Comparison of ENCODE assay signal across 35 cellular contexts in the genomic region with DNA sequence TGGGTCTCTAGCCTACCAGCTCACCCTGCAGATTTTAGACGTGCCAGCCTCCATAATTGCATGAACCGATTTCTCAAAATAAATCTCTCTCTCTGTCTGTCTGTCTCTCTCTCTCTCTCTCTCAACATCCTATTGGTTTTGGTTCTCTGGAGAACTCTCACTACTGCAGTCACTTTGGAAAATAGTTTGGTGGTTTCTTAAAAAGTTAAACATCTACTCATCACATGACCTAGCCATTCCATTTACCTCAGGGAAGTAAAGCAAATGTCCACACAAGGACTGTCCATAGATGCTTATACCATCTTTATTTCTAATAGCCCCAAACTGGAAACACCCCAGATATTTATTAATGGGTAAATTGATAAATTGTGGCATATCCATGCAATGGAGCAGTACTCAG.
"Had no signal": no experiment of that assay in that cellular context is flagged by ENCODE, and none has a peak within 500 bp of the region (broad histone marks: within the 10 kb centered on the region; RNA-seq: fewer than 3 reads in every experiment).

No MANE protein-coding gene starts in this region.

- H3K27me3 ChIP-seq: ascending aorta, cardiac muscle cell had no signal

- H3K4me3 ChIP-seq: ascending aorta, cardiac muscle cell had no signal

- H3K4me1 ChIP-seq: ascending aorta had no signal

- ATAC-seq: activated CD8-positive, alpha-beta T cell treated with anti-CD3 and anti-CD28 coated beads for 36 hours; activated naive CD8-positive, alpha-beta T cell treated with anti-CD3 and anti-CD28 coated beads, Interleukin-2, amount 50 U/mL, for 24 hours had no signal

- DNase-seq: activated B cell treated with CpG ODN at 0.5 μM for 24 hours; activated CD4-positive, alpha-beta memory T cell treated with anti-CD3 and anti-CD28 coated beads for 36 hours; activated CD4-positive, alpha-beta T cell treated with anti-CD3 and anti-CD28 coated beads for 4 hours; activated CD4-positive, alpha-beta T cell treated with anti-CD3 and anti-CD28 coated beads, Interleukin-2, amount 10 ng/mL, durations not matched to agents 24 days and 14 days; activated CD4-positive, alpha-beta T cell treated with anti-CD3 and anti-CD28 coated beads, Interleukin-2, amount 50 U/mL, for 1 hour; activated CD4-positive, alpha-beta T cell treated with anti-CD3 and anti-CD28 coated beads, Interleukin-2, amount 50 U/mL, for 4 hours; activated CD4-positive, CD25-positive, alpha-beta regulatory T cell treated with anti-CD3 and anti-CD28 coated beads, Interleukin-2, amount 50 U/mL, for 72 hours; activated CD8-positive, alpha-beta memory T cell treated with anti-CD3 and anti-CD28 coated beads, Interleukin-2, amount 50 U/mL, for 4 hours; activated CD8-positive, alpha-beta T cell treated with anti-CD3 and anti-CD28 coated beads for 36 hours; activated effector memory CD4-positive, alpha-beta T cell treated with Interleukin-2 at 50 U/mL for 16 hours; activated gamma-delta T cell; activated naive CD4-positive, alpha-beta T cell treated with anti-CD3 and anti-CD28 coated beads, Interleukin-2, amount 10 ng/mL, durations not matched to agents 7 days and 5 days; activated naive CD4-positive, alpha-beta T cell treated with Interleukin-2 at 50 U/mL for 16 hours; activated naive CD8-positive, alpha-beta T cell treated with anti-CD3 and anti-CD28 coated beads, Interleukin-2, amount 10 ng/mL, durations not matched to agents 7 days and 5 days; activated naive CD8-positive, alpha-beta T cell treated with anti-CD3 and anti-CD28 coated beads, Interleukin-2, amount 50 U/mL, for 24 hours; activated T-cell treated with anti-CD3 and anti-CD28 coated beads for 4 hours; activated T-cell treated with anti-CD3 and anti-CD28 coated beads, Interleukin-2, amount 50 U/mL, for 1 hour; activated T-cell treated with anti-CD3 and anti-CD28 coated beads, Interleukin-2, amount 50 U/mL, for 48 hours; amygdala; anterior cingulate cortex; caudate nucleus; cerebellar nuclear complex; T-helper 1 cell; T-helper 2 cell; T-helper 9 cell had no signal

- H3K36me3 Mint-ChIP-seq: activated CD4-positive, alpha-beta memory T cell treated with anti-CD3 and anti-CD28 coated beads for 36 hours; activated naive CD4-positive, alpha-beta T cell treated with anti-CD3 and anti-CD28 coated beads, Interleukin-2, amount 10 ng/mL, durations not matched to agents 7 days and 5 days; activated naive CD4-positive, alpha-beta T cell treated with anti-CD3 and anti-CD28 coated beads, Interleukin-2, amount 50 U/mL, for 24 hours; activated naive CD8-positive, alpha-beta T cell; activated naive CD8-positive, alpha-beta T cell treated with anti-CD3 and anti-CD28 coated beads, Interleukin-2, amount 10 ng/mL, durations not matched to agents 7 days and 5 days; brain had no signal

- H3K36me3 ChIP-seq: ascending aorta, cardiac muscle cell had no signal

- H3K27ac ChIP-seq: ascending aorta, cardiac muscle cell, VCaP had no signal

- H3K9me3 Mint-ChIP-seq: activated CD4-positive, alpha-beta memory T cell treated with anti-CD3 and anti-CD28 coated beads for 36 hours; activated CD4-positive, alpha-beta T cell treated with anti-CD3 and anti-CD28 coated beads, Interleukin-2, amount 10 ng/mL, durations not matched to agents 24 days and 14 days; activated CD8-positive, alpha-beta T cell treated with anti-CD3 and anti-CD28 coated beads for 36 hours; activated naive CD4-positive, alpha-beta T cell treated with anti-CD3 and anti-CD28 coated beads, Interleukin-2, amount 10 ng/mL, durations not matched to agents 7 days and 5 days; activated naive CD4-positive, alpha-beta T cell treated with anti-CD3 and anti-CD28 coated beads, Interleukin-2, amount 50 U/mL, for 24 hours; activated naive CD8-positive, alpha-beta T cell treated with anti-CD3 and anti-CD28 coated beads, Interleukin-2, amount 10 ng/mL, durations not matched to agents 7 days and 5 days; activated naive CD8-positive, alpha-beta T cell treated with anti-CD3 and anti-CD28 coated beads, Interleukin-2, amount 50 U/mL, for 24 hours; activated T-helper 2 cell treated with anti-CD3 and anti-CD28 coated beads, Interferon-gamma antibody, Interleukin-2, Interleukin-4, amounts not matched to agents 10 μg/mL and 5 μg/mL and 100 μg/mL, durations not matched to agents 14 hours and 24 hours and 36 hours; central memory CD8-positive, alpha-beta T cell; T-helper 1 cell treated with Interleukin-12 subunit alpha and Interleukin-12 subunit beta and Interleukin-4 antibody, amounts not matched to agents 30 μg/mL and 1 μg/mL, for 36 hours; T-helper 2 cell treated with Interferon-gamma antibody and Interleukin-4, amounts not matched to agents 5 μg/mL and 100 μg/mL, for 36 hours had no signal

- H3K4me1 Mint-ChIP-seq: activated B cell treated with CpG ODN at 0.5 μM for 24 hours; activated CD4-positive, alpha-beta T cell treated with anti-CD3 and anti-CD28 coated beads, Interleukin-2, amount 10 ng/mL, durations not matched to agents 24 days and 14 days; activated naive CD4-positive, alpha-beta T cell treated with anti-CD3 and anti-CD28 coated beads, Interleukin-2, amount 10 ng/mL, durations not matched to agents 7 days and 5 days; activated naive CD4-positive, alpha-beta T cell treated with anti-CD3 and anti-CD28 coated beads, Interleukin-2, amount 50 U/mL, for 24 hours; activated naive CD8-positive, alpha-beta T cell treated with anti-CD3 and anti-CD28 coated beads, Interleukin-2, amount 10 ng/mL, durations not matched to agents 7 days and 5 days; activated naive CD8-positive, alpha-beta T cell treated with anti-CD3 and anti-CD28 coated beads, Interleukin-2, amount 50 U/mL, for 24 hours; brain; central memory CD8-positive, alpha-beta T cell had no signal

- H3K9me3 ChIP-seq: ascending aorta had no signal

- H3K27ac Mint-ChIP-seq: activated B cell treated with CpG ODN at 0.5 μM for 24 hours; activated CD4-positive, alpha-beta memory T cell treated with anti-CD3 and anti-CD28 coated beads for 36 hours; activated CD4-positive, alpha-beta T cell treated with anti-CD3 and anti-CD28 coated beads, Interleukin-2, amount 10 ng/mL, durations not matched to agents 24 days and 14 days; activated CD8-positive, alpha-beta T cell treated with anti-CD3 and anti-CD28 coated beads for 36 hours; activated naive CD4-positive, alpha-beta T cell treated with anti-CD3 and anti-CD28 coated beads, Interleukin-2, amount 10 ng/mL, durations not matched to agents 7 days and 5 days; activated naive CD4-positive, alpha-beta T cell treated with anti-CD3 and anti-CD28 coated beads, Interleukin-2, amount 50 U/mL, for 24 hours; activated naive CD8-positive, alpha-beta T cell; activated naive CD8-positive, alpha-beta T cell treated with anti-CD3 and anti-CD28 coated beads, Interleukin-2, amount 10 ng/mL, durations not matched to agents 7 days and 5 days; activated naive CD8-positive, alpha-beta T cell treated with anti-CD3 and anti-CD28 coated beads, Interleukin-2, amount 50 U/mL, for 24 hours; activated T-helper 2 cell treated with anti-CD3 and anti-CD28 coated beads, Interferon-gamma antibody, Interleukin-2, Interleukin-4, amounts not matched to agents 10 μg/mL and 5 μg/mL and 100 μg/mL, durations not matched to agents 14 hours and 24 hours and 36 hours; brain; T-helper 1 cell treated with Interleukin-12 subunit alpha and Interleukin-12 subunit beta and Interleukin-4 antibody, amounts not matched to agents 30 μg/mL and 1 μg/mL, for 36 hours; T-helper 2 cell treated with Interferon-gamma antibody and Interleukin-4, amounts not matched to agents 5 μg/mL and 100 μg/mL, for 36 hours had no signal

- H3K4me3 Mint-ChIP-seq: activated B cell treated with CpG ODN at 0.5 μM for 24 hours; activated CD4-positive, alpha-beta memory T cell treated with anti-CD3 and anti-CD28 coated beads for 36 hours; activated CD4-positive, alpha-beta T cell treated with anti-CD3 and anti-CD28 coated beads, Interleukin-2, amount 10 ng/mL, durations not matched to agents 24 days and 14 days; activated CD8-positive, alpha-beta T cell treated with anti-CD3 and anti-CD28 coated beads for 36 hours; activated naive CD4-positive, alpha-beta T cell treated with anti-CD3 and anti-CD28 coated beads, Interleukin-2, amount 10 ng/mL, durations not matched to agents 7 days and 5 days; activated naive CD4-positive, alpha-beta T cell treated with anti-CD3 and anti-CD28 coated beads, Interleukin-2, amount 50 U/mL, for 24 hours; activated naive CD8-positive, alpha-beta T cell; activated naive CD8-positive, alpha-beta T cell treated with anti-CD3 and anti-CD28 coated beads, Interleukin-2, amount 10 ng/mL, durations not matched to agents 7 days and 5 days; activated naive CD8-positive, alpha-beta T cell treated with anti-CD3 and anti-CD28 coated beads, Interleukin-2, amount 50 U/mL, for 24 hours; brain; central memory CD8-positive, alpha-beta T cell; T-helper 1 cell treated with Interleukin-12 subunit alpha and Interleukin-12 subunit beta and Interleukin-4 antibody, amounts not matched to agents 30 μg/mL and 1 μg/mL, for 36 hours; T-helper 2 cell treated with Interferon-gamma antibody and Interleukin-4, amounts not matched to agents 5 μg/mL and 100 μg/mL, for 36 hours had no signal
